ENCODE assay signal across 1 cellular context in genomic region chr17:77281904-77282367, GRCh38.
TF ChIP-seq lines count a peak whose summit lies in the region.

No MANE protein-coding gene starts in this region.

TF ChIP-seq in K562, 482 proteins besides CTCF, POLR2A, EP300 and RAD21 (continued from another document):
- TF ChIP-seq POLR2AphosphoS5 (IDR thresholded peaks at IDR 0.05; ENCODE audit: control insufficient read depth, insufficient read depth, low read depth, low read length) (no peak), BCOR (IDR thresholded peaks at IDR 0.05) (peak; percentile 85), TEAD2 (tag; IDR thresholded peaks at IDR 0.05) (no peak), RBM25 (IDR thresholded peaks at IDR 0.05; ENCODE audit: low read depth, low read length, severe bottlenecking) (peak; percentile 90), ZFPM2 (CRISPR knock-in tag; IDR thresholded peaks at IDR 0.05) (no peak), ILK (tag; IDR thresholded peaks at IDR 0.05; ENCODE audit: borderline replicate concordance, low read depth) (no peak), CHD4 (IDR thresholded peaks at IDR 0.05; ENCODE audit: insufficient read depth, insufficient replicate concordance, low read depth, low read length, poor library complexity, severe bottlenecking) (peak; percentile 66), ZNF707 (CRISPR knock-in tag; conservative IDR thresholded peaks at IDR 0.05) (no peak), ZNF232 (CRISPR knock-in tag; IDR thresholded peaks at IDR 0.05) (no peak), NCOA1 (IDR thresholded peaks at IDR 0.05; ENCODE audit: low read depth) (no peak), RBM14 (IDR thresholded peaks at IDR 0.05; ENCODE audit: borderline replicate concordance, insufficient read depth, low read depth, low read length) (0 out of 2 replicates have a peak, but pooled peaks have one; percentile 25), PHF20 (IDR thresholded peaks at IDR 0.05; ENCODE audit: partially characterized antibody) (peak; percentile 17), ID3 (CRISPR knock-in tag; IDR thresholded peaks at IDR 0.05) (no peak), ID3 (tag; IDR thresholded peaks at IDR 0.05) (0 out of 2 replicates have a peak, but pooled peaks have one; percentile 3)
